In the genomic region with DNA sequence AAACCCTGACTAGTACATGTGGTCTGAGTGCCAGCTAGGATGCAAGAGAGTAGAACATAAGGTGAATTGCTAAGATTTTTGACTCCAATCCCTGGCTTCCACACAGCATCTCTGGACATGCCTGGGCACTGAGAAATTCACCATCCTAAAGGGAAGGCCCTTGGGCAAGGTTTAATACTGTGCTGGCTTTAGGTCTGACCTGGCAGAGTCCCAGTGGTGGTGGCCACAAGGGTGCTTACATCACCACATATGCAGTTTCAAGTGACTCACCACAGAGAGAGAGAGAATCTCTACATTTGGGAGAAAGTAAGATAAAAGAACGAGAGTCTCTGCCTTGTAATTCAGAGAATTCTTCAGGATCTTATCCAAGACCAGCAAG, we compare ENCODE assay signal across 1 cellular context.
TF ChIP-seq lines count a peak whose summit lies in the region.

No MANE protein-coding gene starts in this region.

TF ChIP-seq in SK-N-SH, 30 proteins besides CTCF, POLR2A, EP300 and RAD21 (continued from another document):
- TF ChIP-seq RFX5 (IDR thresholded peaks at IDR 0.05; ENCODE audit: low read length) (no peak), POLR2AphosphoS5 (IDR thresholded peaks at IDR 0.05; ENCODE audit: low read depth, low read length) (no peak), YY1 (IDR thresholded peaks at IDR 0.05; ENCODE audit: low read depth) (no peak), TCF12 (IDR thresholded peaks at IDR 0.05) (peak; percentile 57), FOXJ3 (CRISPR knock-in tag; IDR thresholded peaks at IDR 0.05) (no peak), MXI1 (IDR thresholded peaks at IDR 0.05; ENCODE audit: low read depth, low read length) (no peak), MEF2A (IDR thresholded peaks at IDR 0.05; ENCODE audit: borderline replicate concordance, low read depth) (no peak), GATA2 (CRISPR knock-in tag; IDR thresholded peaks at IDR 0.05) (no peak), SMC3 (IDR thresholded peaks at IDR 0.05; ENCODE audit: low read depth, low read length) (no peak), FOSL2 (IDR thresholded peaks at IDR 0.05; ENCODE audit: borderline replicate concordance, low read depth) (peak; percentile 89)
- TF ChIP-seq, protein P1, sequence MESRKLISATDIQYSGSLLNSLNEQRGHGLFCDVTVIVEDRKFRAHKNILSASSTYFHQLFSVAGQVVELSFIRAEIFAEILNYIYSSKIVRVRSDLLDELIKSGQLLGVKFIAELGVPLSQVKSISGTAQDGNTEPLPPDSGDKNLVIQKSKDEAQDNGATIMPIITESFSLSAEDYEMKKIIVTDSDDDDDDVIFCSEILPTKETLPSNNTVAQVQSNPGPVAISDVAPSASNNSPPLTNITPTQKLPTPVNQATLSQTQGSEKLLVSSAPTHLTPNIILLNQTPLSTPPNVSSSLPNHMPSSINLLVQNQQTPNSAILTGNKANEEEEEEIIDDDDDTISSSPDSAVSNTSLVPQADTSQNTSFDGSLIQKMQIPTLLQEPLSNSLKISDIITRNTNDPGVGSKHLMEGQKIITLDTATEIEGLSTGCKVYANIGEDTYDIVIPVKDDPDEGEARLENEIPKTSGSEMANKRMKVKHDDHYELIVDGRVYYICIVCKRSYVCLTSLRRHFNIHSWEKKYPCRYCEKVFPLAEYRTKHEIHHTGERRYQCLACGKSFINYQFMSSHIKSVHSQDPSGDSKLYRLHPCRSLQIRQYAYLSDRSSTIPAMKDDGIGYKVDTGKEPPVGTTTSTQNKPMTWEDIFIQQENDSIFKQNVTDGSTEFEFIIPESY (IDR thresholded peaks at IDR 0.05; ENCODE audit: borderline replicate concordance, low read depth), result no peak
- TF ChIP-seq, protein P2, sequence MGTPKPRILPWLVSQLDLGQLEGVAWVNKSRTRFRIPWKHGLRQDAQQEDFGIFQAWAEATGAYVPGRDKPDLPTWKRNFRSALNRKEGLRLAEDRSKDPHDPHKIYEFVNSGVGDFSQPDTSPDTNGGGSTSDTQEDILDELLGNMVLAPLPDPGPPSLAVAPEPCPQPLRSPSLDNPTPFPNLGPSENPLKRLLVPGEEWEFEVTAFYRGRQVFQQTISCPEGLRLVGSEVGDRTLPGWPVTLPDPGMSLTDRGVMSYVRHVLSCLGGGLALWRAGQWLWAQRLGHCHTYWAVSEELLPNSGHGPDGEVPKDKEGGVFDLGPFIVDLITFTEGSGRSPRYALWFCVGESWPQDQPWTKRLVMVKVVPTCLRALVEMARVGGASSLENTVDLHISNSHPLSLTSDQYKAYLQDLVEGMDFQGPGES (IDR thresholded peaks at IDR 0.05; ENCODE audit: low read depth, low read length), result no peak
- TF ChIP-seq, protein P3, sequence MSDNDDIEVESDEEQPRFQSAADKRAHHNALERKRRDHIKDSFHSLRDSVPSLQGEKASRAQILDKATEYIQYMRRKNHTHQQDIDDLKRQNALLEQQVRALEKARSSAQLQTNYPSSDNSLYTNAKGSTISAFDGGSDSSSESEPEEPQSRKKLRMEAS (IDR thresholded peaks at IDR 0.05; ENCODE audit: low read depth), result peak; percentile 55; the same call in 1 of the 2 replicates
- TF ChIP-seq, protein P4, sequence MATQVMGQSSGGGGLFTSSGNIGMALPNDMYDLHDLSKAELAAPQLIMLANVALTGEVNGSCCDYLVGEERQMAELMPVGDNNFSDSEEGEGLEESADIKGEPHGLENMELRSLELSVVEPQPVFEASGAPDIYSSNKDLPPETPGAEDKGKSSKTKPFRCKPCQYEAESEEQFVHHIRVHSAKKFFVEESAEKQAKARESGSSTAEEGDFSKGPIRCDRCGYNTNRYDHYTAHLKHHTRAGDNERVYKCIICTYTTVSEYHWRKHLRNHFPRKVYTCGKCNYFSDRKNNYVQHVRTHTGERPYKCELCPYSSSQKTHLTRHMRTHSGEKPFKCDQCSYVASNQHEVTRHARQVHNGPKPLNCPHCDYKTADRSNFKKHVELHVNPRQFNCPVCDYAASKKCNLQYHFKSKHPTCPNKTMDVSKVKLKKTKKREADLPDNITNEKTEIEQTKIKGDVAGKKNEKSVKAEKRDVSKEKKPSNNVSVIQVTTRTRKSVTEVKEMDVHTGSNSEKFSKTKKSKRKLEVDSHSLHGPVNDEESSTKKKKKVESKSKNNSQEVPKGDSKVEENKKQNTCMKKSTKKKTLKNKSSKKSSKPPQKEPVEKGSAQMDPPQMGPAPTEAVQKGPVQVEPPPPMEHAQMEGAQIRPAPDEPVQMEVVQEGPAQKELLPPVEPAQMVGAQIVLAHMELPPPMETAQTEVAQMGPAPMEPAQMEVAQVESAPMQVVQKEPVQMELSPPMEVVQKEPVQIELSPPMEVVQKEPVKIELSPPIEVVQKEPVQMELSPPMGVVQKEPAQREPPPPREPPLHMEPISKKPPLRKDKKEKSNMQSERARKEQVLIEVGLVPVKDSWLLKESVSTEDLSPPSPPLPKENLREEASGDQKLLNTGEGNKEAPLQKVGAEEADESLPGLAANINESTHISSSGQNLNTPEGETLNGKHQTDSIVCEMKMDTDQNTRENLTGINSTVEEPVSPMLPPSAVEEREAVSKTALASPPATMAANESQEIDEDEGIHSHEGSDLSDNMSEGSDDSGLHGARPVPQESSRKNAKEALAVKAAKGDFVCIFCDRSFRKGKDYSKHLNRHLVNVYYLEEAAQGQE (IDR thresholded peaks at IDR 0.05; ENCODE audit: low read depth, low read length), result no peak
